Comparison of ENCODE assay signal across 21 cellular contexts in the genomic region with DNA sequence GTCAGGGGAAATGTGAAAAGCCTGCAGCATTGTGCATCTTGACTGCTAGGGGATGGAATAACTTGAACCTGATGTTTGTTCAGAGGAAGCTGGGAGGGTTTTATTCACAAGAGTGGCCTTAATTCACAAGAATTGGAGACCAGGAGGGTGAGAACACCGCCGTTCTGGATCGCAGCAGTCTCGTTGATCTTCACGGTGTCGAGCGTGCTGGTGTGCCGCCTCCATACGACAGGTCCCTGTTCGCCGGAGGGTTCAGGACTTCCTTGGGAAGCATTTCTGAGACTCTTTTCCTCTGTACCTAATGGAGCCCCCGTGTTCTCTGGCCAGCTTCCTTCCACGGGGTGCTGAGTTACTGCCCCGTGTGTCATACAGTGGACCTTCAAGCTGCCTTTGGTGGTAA.
"Had no signal": no experiment of that assay in that cellular context is flagged by ENCODE, and none has a peak within 500 bp of the region (broad histone marks: within the 10 kb centered on the region; RNA-seq: fewer than 3 reads in every experiment).

No MANE protein-coding gene starts in this region.

- H3K4me1 ChIP-seq: prostate gland had no signal

- H3K36me3 ChIP-seq: colonic mucosa, left ventricle myocardium inferior, prostate gland, upper lobe of right lung had no signal

- H3K27ac ChIP-seq: colonic mucosa, esophagus muscularis mucosa, prostate gland, skin epidermis, upper lobe of right lung had no signal

- H3K4me3 Mint-ChIP-seq: nephron; T-helper 2 cell treated with Interferon-gamma antibody and Interleukin-4, amounts not matched to agents 5 μg/mL and 100 μg/mL, for 36 hours had no signal

- H3K27me3 ChIP-seq: colonic mucosa, esophagus muscularis mucosa, upper lobe of right lung had no signal

- ATAC-seq: activated CD4-positive, CD25-positive, alpha-beta regulatory T cell treated with anti-CD3 and anti-CD28 coated beads, Interleukin-2, amount 50 U/mL, for 24 hours; activated naive CD4-positive, alpha-beta T cell treated with anti-CD3 and anti-CD28 coated beads, Interleukin-2, amount 50 U/mL, for 72 hours; right cardiac atrium; stimulated activated naive CD8-positive, alpha-beta T cell treated with anti-CD3 and anti-CD28 coated beads, Interleukin-15, Interleukin-2, amounts not matched to agents 100 U/mL and 50 U/mL, for 24 hours; upper lobe of right lung had no signal

- DNase-seq: activated effector memory CD4-positive, alpha-beta T cell treated with Interleukin-2 at 50 U/mL for 16 hours; activated T-cell treated with anti-CD3 and anti-CD28 coated beads, Interleukin-2, amount 50 U/mL, for 1 hour; amniotic stem cell; colonic mucosa; effector CD4-positive, alpha-beta T cell; hippocampal formation; kidney; left ventricle myocardium inferior; mesenchymal stem cell; occipital lobe; right cardiac atrium; stimulated activated CD4-positive, alpha-beta T cell treated with anti-CD3 and anti-CD28 coated beads, Interleukin-4, amount 100 ng/mL, for 24 hours; stimulated activated naive CD8-positive, alpha-beta T cell treated with anti-CD3 and anti-CD28 coated beads, Interleukin-15, Interleukin-2, amounts not matched to agents 100 U/mL and 50 U/mL, for 24 hours; upper lobe of right lung had no signal

- H3K4me3 ChIP-seq: colonic mucosa, esophagus muscularis mucosa, left ventricle myocardium inferior, prostate gland, skin epidermis, upper lobe of right lung had no signal

- H3K27ac Mint-ChIP-seq: activated naive CD4-positive, alpha-beta T cell treated with anti-CD3 and anti-CD28 coated beads, Interleukin-2, amount 50 U/mL, for 72 hours had no signal

- H3K9me3 ChIP-seq: colonic mucosa, esophagus muscularis mucosa, left ventricle myocardium inferior, prostate gland, upper lobe of right lung had no signal

- H3K9me3 Mint-ChIP-seq: activated naive CD4-positive, alpha-beta T cell treated with anti-CD3 and anti-CD28 coated beads, Interleukin-2, amount 50 U/mL, for 72 hours; nephron; T-helper 2 cell treated with Interferon-gamma antibody and Interleukin-4, amounts not matched to agents 5 μg/mL and 100 μg/mL, for 36 hours had no signal
